19 cellular contexts compared by ENCODE assay signal in genomic region chr9:16688814-16689213, GRCh38.
DNase-seq lines count a peak whose midpoint lies in the region; ATAC-seq, FAIRE-seq and TF ChIP-seq lines count a peak whose summit lies in the region.
"Had no signal": no experiment of that assay in that cellular context is flagged by ENCODE, and none has a peak within 500 bp of the region (broad histone marks: within the 10 kb centered on the region; RNA-seq: fewer than 3 reads in every experiment).

No MANE protein-coding gene starts in this region.

- H3K4me1 Mint-ChIP-seq in GM23338 (peaks cover 60% of the 10 kb centered on the region), nephron progenitor cell (peaks cover 30% of the 10 kb centered on the region)
- H3K4me1 Mint-ChIP-seq: activated CD8-positive, alpha-beta memory T cell treated with anti-CD3 and anti-CD28 coated beads, Interleukin-2, amount 10 ng/mL, durations not matched to agents 7 days and 5 days had no signal

- H3K36me3 Mint-ChIP-seq in GM23338 (ENCODE audit: low read depth): no peaks in the 10 kb centered on the region
- no peaks in the 10 kb centered on the region for H3K36me3 Mint-ChIP-seq in nephron progenitor cell (ENCODE audit: low read depth)
- H3K36me3 Mint-ChIP-seq: activated CD8-positive, alpha-beta memory T cell treated with anti-CD3 and anti-CD28 coated beads, Interleukin-2, amount 10 ng/mL, durations not matched to agents 7 days and 5 days had no signal

- no peak overlapping the region for H3K4me3 ChIP-seq in A549
- H3K4me3 ChIP-seq in GM23338: no peak overlapping the region
- H3K4me3 ChIP-seq in mammary epithelial cell (replicated peaks in 1 of 3; ENCODE audit: insufficient read depth in 1 of 3, low read depth in 2 of 3, low read length in 3 of 3): no peak overlapping the region
- no peak overlapping the region for H3K4me3 ChIP-seq in left ventricle myocardium inferior
- H3K4me3 ChIP-seq: adrenal gland, breast epithelium, colonic mucosa, K562 had no signal

- no peak for FAIRE-seq in A549 (lab: Jason Lieb, UNC)
- FAIRE-seq: K562 had no signal

- H3K9me2 ChIP-seq in GM23338 (ENCODE audit: insufficient read depth): no peaks in the 10 kb centered on the region

- TF ChIP-seq RAD21 in A549 (conservative IDR thresholded peaks at IDR 0.05 in 1 of 2, IDR thresholded peaks at IDR 0.05 in 1 of 2): no peak

- no TSS peak for BruUV-seq in mammary epithelial cell (replicated peaks; lab: Mats Ljungman, UMichigan)

- POLR2A ChIA-PET in A549 (lab: Yijun Ruan, JAX): interaction anchor here (0.8 kb wide), 1 partner anchor 16 kb away, joined by 3 read pairs; no protein-coding TSS in a partner anchor

- no peak overlapping the region for H2AFZ ChIP-seq in GM23338
- H2AFZ ChIP-seq in mammary epithelial cell (ENCODE audit: low read depth, low read length): no peak overlapping the region

- H3K36me3 ChIP-seq in GM23338 (ENCODE audit: insufficient read depth) (no peaks in the 10 kb centered on the region), mammary epithelial cell (ENCODE audit: insufficient read depth, low read length) (no peaks in the 10 kb centered on the region), left ventricle myocardium inferior (no peaks in the 10 kb centered on the region)
- H3K36me3 ChIP-seq: adrenal gland, breast epithelium, colonic mucosa had no signal

- CTCF ChIA-PET in A549 (lab: Yijun Ruan, JAX) (interaction anchor here (0.6 to 1.4 kb wide), 2 partner anchors 18 to 340 kb away, joined by 3 to 4 read pairs; no protein-coding TSS in a partner anchor), mammary epithelial cell (lab: Charles Lee; ENCODE audit: low non-redundant PET) (interaction anchor here (0.6 kb wide), 1 partner anchor 77 kb away, joined by 5 read pairs; no protein-coding TSS in a partner anchor)

- no peak for TF ChIP-seq EP300 in A549 (IDR thresholded peaks at IDR 0.05)

- H3K27ac ChIP-seq in A549 (peak overlapping the region; percentile 24 to 69), GM23338 (ENCODE audit: low read depth) (no peak overlapping the region), mammary epithelial cell (ENCODE audit: insufficient read depth, low read depth, low read length) (no peak overlapping the region), left ventricle myocardium inferior (replicated peaks) (no peak overlapping the region)
- H3K27ac ChIP-seq: breast epithelium, colonic mucosa had no signal

- intact Hi-C loops in mammary epithelial cell (cut with micrococcal nuclease): no loop called here
- intact Hi-C loops in left ventricle myocardium inferior (cut with micrococcal nuclease): no loop called here

- 55% methylated on average over 1 of the region's 1 CpG for WGBS in A549 (ENCODE audit: missing lambda C conversion rate)
- WGBS in mammary epithelial cell (ENCODE audit: low coverage, missing lambda C conversion rate): 100% methylated on average over 1 of the region's 1 CpG

- in situ Hi-C loops in mammary epithelial cell (cut with MboI; ENCODE audit: low sequenced_read_pairs in 2 of 2): no loop called here

- no peak overlapping the region for H3K4me3 Mint-ChIP-seq in GM23338
- no peak overlapping the region for H3K4me3 Mint-ChIP-seq in nephron progenitor cell
- H3K4me3 Mint-ChIP-seq: activated CD8-positive, alpha-beta memory T cell treated with anti-CD3 and anti-CD28 coated beads, Interleukin-2, amount 10 ng/mL, durations not matched to agents 7 days and 5 days; activated T-cell treated with anti-CD3 and anti-CD28 coated beads, Interleukin-2, amount 50 U/mL, for 72 hours had no signal

- H3K79me2 ChIP-seq in GM23338 (replicated peaks; ENCODE audit: insufficient read depth): no peaks in the 10 kb centered on the region; the same call in none of the 2 replicates
- no peaks in the 10 kb centered on the region for H3K79me2 ChIP-seq in mammary epithelial cell (ENCODE audit: insufficient read depth, low read length)

- no peaks in the 10 kb centered on the region for H4K20me1 ChIP-seq in GM23338 (replicated peaks; ENCODE audit: insufficient read depth)
- no peaks in the 10 kb centered on the region for H4K20me1 ChIP-seq in mammary epithelial cell (ENCODE audit: insufficient read depth, low read length)

- H3K4me1 ChIP-seq in A549 (peaks cover 26% of the 10 kb centered on the region), GM23338 (ENCODE audit: insufficient read depth) (peaks cover 43% of the 10 kb centered on the region), mammary epithelial cell (ENCODE audit: insufficient read depth, low read length) (no peaks in the 10 kb centered on the region), left ventricle myocardium inferior (peaks cover 15% of the 10 kb centered on the region)
- H3K4me1 ChIP-seq: breast epithelium, colonic mucosa had no signal

- TF ChIP-seq POLR2A in A549 (IDR thresholded peaks at IDR 0.05; ENCODE audit: low read length): no peak

- no peaks in the 10 kb centered on the region for H3F3A ChIP-seq in GM23338 (replicated peaks; ENCODE audit: low read depth)

- H3K4me2 ChIP-seq in A549: peak overlapping the region; percentile 62
- H3K4me2 ChIP-seq in GM23338: peak overlapping the region; percentile 44
- no peak overlapping the region for H3K4me2 ChIP-seq in mammary epithelial cell (ENCODE audit: insufficient read depth, low read depth, low read length)

- TF ChIP-seq CTCF in A549 (IDR thresholded peaks at IDR 0.05) (no peak), GM23338 (conservative IDR thresholded peaks at IDR 0.05; ENCODE audit: low read depth in 2 of 2) (no peak), nephron progenitor cell (IDR thresholded peaks at IDR 0.05) (no peak), mammary epithelial cell (conservative IDR thresholded peaks at IDR 0.05 in 1 of 2, IDR thresholded peaks at IDR 0.05 in 1 of 2; ENCODE audit: extremely low read depth in 1 of 2, insufficient read depth in 1 of 2, low read depth in 1 of 2, low read length in 2 of 2) (no peak), left ventricle myocardium inferior (IDR thresholded peaks at IDR 0.05; ENCODE audit: borderline replicate concordance) (no peak)

- H3K27me3 ChIP-seq in GM23338 (ENCODE audit: insufficient read depth) (no peaks in the 10 kb centered on the region), mammary epithelial cell (ENCODE audit: insufficient read depth, low read length) (no peaks in the 10 kb centered on the region), left ventricle myocardium inferior (ENCODE audit: low read depth) (no peaks in the 10 kb centered on the region)
- H3K27me3 ChIP-seq: adrenal gland, breast epithelium, colonic mucosa had no signal

- H3K9ac ChIP-seq in mammary epithelial cell (ENCODE audit: insufficient read depth, low read length): no peak overlapping the region

- H3K27ac Mint-ChIP-seq in GM23338 (0 out of 2 replicates have a peak overlapping the region, but pooled peaks have one; percentile 5), nephron progenitor cell (peak overlapping the region; percentile 36)
- H3K27ac Mint-ChIP-seq: activated CD8-positive, alpha-beta memory T cell treated with anti-CD3 and anti-CD28 coated beads, Interleukin-2, amount 10 ng/mL, durations not matched to agents 7 days and 5 days; activated T-cell treated with anti-CD3 and anti-CD28 coated beads, Interleukin-2, amount 50 U/mL, for 72 hours had no signal

- H3K9me3 ChIP-seq in A549: no peaks in the 10 kb centered on the region
- H3K9me3 ChIP-seq in mammary epithelial cell (replicated peaks; ENCODE audit: insufficient read depth, low read length): no peaks in the 10 kb centered on the region
- no peaks in the 10 kb centered on the region for H3K9me3 ChIP-seq in left ventricle myocardium inferior (replicated peaks)
- H3K9me3 ChIP-seq: adrenal gland, breast epithelium, colonic mucosa had no signal

- DNase-seq in A549 (ENCODE audit: low read depth in 1 of 2, low spot score in 1 of 2) (no peak), GM23338 (ENCODE audit: low spot score) (no peak), dermis microvascular lymphatic vessel endothelial cell (ENCODE audit: low read depth in 2 of 2) (peak; percentile 21 to 62), nephron progenitor cell (no peak), mammary epithelial cell (no peak), left ventricle myocardium inferior (no peak), HUDEP-2 (lab: John Stamatoyannopoulos, UW; ENCODE audit: unreplicated experiment in 76 of 76) (no peak)
- DNase-seq: activated CD4-positive, alpha-beta T cell treated with anti-CD3 and anti-CD28 coated beads, Interleukin-2, amount 50 U/mL, for 1 hour; activated CD8-positive, alpha-beta memory T cell treated with anti-CD3 and anti-CD28 coated beads, Interleukin-2, amount 10 ng/mL, durations not matched to agents 7 days and 5 days; activated naive CD4-positive, alpha-beta T cell treated with Interleukin-2 at 50 U/mL for 16 hours; activated T-cell treated with anti-CD3 and anti-CD28 coated beads, Interleukin-2, amount 50 U/mL, for 72 hours; colonic mucosa; NCI-H2081 treated with DMSO at 0.1 percent for 48 hours; NCI-H524; occipital lobe; retina had no signal

- H3K27me3 Mint-ChIP-seq in GM23338 (ENCODE audit: insufficient read depth, low read depth, poor library complexity) (no peaks in the 10 kb centered on the region), nephron progenitor cell (ENCODE audit: low read depth, poor library complexity) (no peaks in the 10 kb centered on the region)
- H3K27me3 Mint-ChIP-seq: activated CD8-positive, alpha-beta memory T cell treated with anti-CD3 and anti-CD28 coated beads, Interleukin-2, amount 10 ng/mL, durations not matched to agents 7 days and 5 days had no signal

- dilution Hi-C loops in mammary epithelial cell (cut with HindIII; ENCODE audit: low sequenced_read_pairs): no loop called here

- ATAC-seq in A549: no peak
- ATAC-seq in GM23338: no peak; the same call in 2 of the 3 replicates
- ATAC-seq: activated CD8-positive, alpha-beta memory T cell treated with anti-CD3 and anti-CD28 coated beads, Interleukin-2, amount 10 ng/mL, durations not matched to agents 7 days and 5 days; activated T-cell treated with anti-CD3 and anti-CD28 coated beads, Interleukin-2, amount 50 U/mL, for 72 hours; K562 had no signal

- no peaks in the 10 kb centered on the region for H3K9me3 Mint-ChIP-seq in GM23338
- no peaks in the 10 kb centered on the region for H3K9me3 Mint-ChIP-seq in nephron progenitor cell

TF ChIP-seq in A549, 52 proteins besides CTCF, POLR2A, EP300 and RAD21:
- no peak for TF ChIP-seq NFE2L2 (conservative IDR thresholded peaks at IDR 0.05; ENCODE audit: low read length)
- TF ChIP-seq MAFK (IDR thresholded peaks at IDR 0.05; ENCODE audit: partially characterized antibody): peak; percentile 26
- TF ChIP-seq TFCP2L1 (CRISPR knock-in tag; IDR thresholded peaks at IDR 0.05): no peak

TF ChIP-seq in GM23338, 12 proteins besides CTCF, POLR2A, EP300 and RAD21 (continues in another document):
- no peak for TF ChIP-seq ZNF331 (CRISPR knock-in tag; IDR thresholded peaks at IDR 0.05; ENCODE audit: low read depth)
- no peak for TF ChIP-seq CREB1 (CRISPR knock-in tag; IDR thresholded peaks at IDR 0.05; ENCODE audit: low read depth)
- no peak for TF ChIP-seq ZNF114 (CRISPR knock-in tag; IDR thresholded peaks at IDR 0.05)
- no peak for TF ChIP-seq EZH2 (IDR thresholded peaks at IDR 0.05; ENCODE audit: low read depth, unreplicated experiment)
- no peak for TF ChIP-seq STAT1 (IDR thresholded peaks at IDR 0.05; ENCODE audit: unreplicated experiment)
- TF ChIP-seq EZH2phosphoT487 (IDR thresholded peaks at IDR 0.05; ENCODE audit: unreplicated experiment): no peak

Comparison
In these comparisons a context has a peak if more than half of its experiments do, and no peak if none do; other contexts are left out.
1. DNase-seq: peak in dermis microvascular lymphatic vessel endothelial cell (2 of 2); none in A549 (0 of 2), GM23338 (single experiment), nephron progenitor cell (single experiment), mammary epithelial cell (single experiment), left ventricle myocardium inferior (single experiment) and HUDEP-2 (0 of 76).
2. H3K27ac ChIP-seq: peak in A549 (2 of 2); none in GM23338 (single experiment), mammary epithelial cell (single experiment) and left ventricle myocardium inferior (single experiment).